10 cellular contexts compared by ENCODE assay signal in the genomic region with DNA sequence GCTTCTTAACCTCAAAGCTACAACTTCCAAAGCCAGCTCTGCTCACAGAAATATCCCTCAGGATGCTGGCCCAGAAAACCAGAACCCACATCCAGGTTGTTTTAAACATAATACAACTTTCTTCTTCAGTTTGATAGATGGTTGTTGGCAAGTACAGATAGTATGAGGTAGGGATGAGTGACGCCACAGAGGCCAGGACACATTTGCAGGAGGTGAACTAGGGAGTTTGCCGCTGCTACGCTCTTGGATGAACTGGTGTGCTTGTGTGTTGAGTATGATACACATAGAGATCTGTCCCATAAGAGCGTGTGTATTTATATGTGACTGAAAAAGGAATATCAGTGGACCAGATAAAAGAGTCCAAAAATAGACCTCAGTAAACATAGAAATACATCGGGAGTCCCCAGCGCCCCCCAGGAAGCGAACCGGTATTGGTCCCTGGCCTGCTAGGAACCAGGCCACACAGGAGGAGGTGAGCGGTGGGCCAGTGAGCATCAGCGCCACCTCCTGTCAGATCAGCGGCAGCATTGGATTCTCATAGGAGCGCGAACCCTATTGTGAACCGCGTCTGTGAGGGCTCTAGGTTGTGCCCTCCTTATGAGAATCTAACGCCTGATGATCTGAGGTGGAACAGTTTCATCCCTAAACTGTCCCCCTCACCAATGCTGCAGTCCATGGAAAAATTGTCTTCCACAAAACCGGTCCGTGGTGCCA.
DNase-seq lines count a peak whose midpoint lies in the region; ATAC-seq and TF ChIP-seq lines count a peak whose summit lies in the region.
"Had no signal": no experiment of that assay in that cellular context is flagged by ENCODE, and none has a peak within 500 bp of the region (broad histone marks: within the 10 kb centered on the region; RNA-seq: fewer than 3 reads in every experiment).

No MANE protein-coding gene starts in this region.

- H3K4me2 ChIP-seq in OCI-LY3 (ENCODE audit: low read length) = no peak overlapping the region

- H3K79me2 ChIP-seq in OCI-LY3 (ENCODE audit: low read length) = no peaks in the 10 kb centered on the region

- peak; percentile 34 for TF ChIP-seq CTCF in OCI-LY3 (IDR thresholded peaks at IDR 0.05; ENCODE audit: low read depth, low read length)
- TF ChIP-seq CTCF in esophagus muscularis mucosa (IDR thresholded peaks at IDR 0.05) = no peak
- TF ChIP-seq CTCF in testis (IDR thresholded peaks at IDR 0.05) = no peak

- H3K27me3 Mint-ChIP-seq in activated naive CD8-positive, alpha-beta T cell treated with anti-CD3 and anti-CD28 coated beads for 36 hours = peaks cover 3% of the 10 kb centered on the region
- no peaks in the 10 kb centered on the region for H3K27me3 Mint-ChIP-seq in activated naive CD8-positive, alpha-beta T cell treated with anti-CD3 and anti-CD28 coated beads, Interleukin-2, amount 50 U/mL, for 24 hours

- no peak for DNase-seq in activated naive CD8-positive, alpha-beta T cell treated with anti-CD3 and anti-CD28 coated beads for 36 hours
- DNase-seq in activated naive CD8-positive, alpha-beta T cell treated with anti-CD3 and anti-CD28 coated beads, Interleukin-2, amount 50 U/mL, for 24 hours = no peak
- DNase-seq in esophagus muscularis mucosa (ENCODE audit: extremely low spot score) = peak; percentile 81
- DNase-seq in testis = peak; percentile 14
- no peak for DNase-seq in dermis blood vessel endothelial cell
- DNase-seq in NCI-H187 (lab: John Stamatoyannopoulos, UW) = no peak
- DNase-seq: GOT3, NCI-H1436 treated with DMSO at 0.1 percent for 48 hours had no signal

- H4K20me1 ChIP-seq in OCI-LY3 (ENCODE audit: insufficient read depth, low read length) = peaks cover 7% of the 10 kb centered on the region; the same call in 1 of the 2 replicates

- WGBS in esophagus muscularis mucosa = 79% methylated on average over 18 of the region's 18 CpGs
- WGBS in testis, 2 donors = 77 to 81% methylated on average over 18 of the region's 18 CpGs

- ATAC-seq in activated naive CD8-positive, alpha-beta T cell treated with anti-CD3 and anti-CD28 coated beads, Interleukin-2, amount 50 U/mL, for 24 hours = no peak
- no peak for ATAC-seq in GM21526 (IDR thresholded peaks at IDR 0.05; ENCODE audit: low FRiP score, unreplicated experiment)

- H3K36me3 Mint-ChIP-seq in activated naive CD8-positive, alpha-beta T cell treated with anti-CD3 and anti-CD28 coated beads for 36 hours = no peaks in the 10 kb centered on the region
- H3K36me3 Mint-ChIP-seq in activated naive CD8-positive, alpha-beta T cell treated with anti-CD3 and anti-CD28 coated beads, Interleukin-2, amount 50 U/mL, for 24 hours (ENCODE audit: low read depth) = no peaks in the 10 kb centered on the region

- no peak overlapping the region for H3K9ac ChIP-seq in OCI-LY3 (ENCODE audit: low read length)

- TF ChIP-seq POLR2A in esophagus muscularis mucosa (IDR thresholded peaks at IDR 0.05; ENCODE audit: low read depth) = no peak
- TF ChIP-seq POLR2A in testis (IDR thresholded peaks at IDR 0.05) = no peak

- peak overlapping the region; percentile 21 for H3K27ac Mint-ChIP-seq in activated naive CD8-positive, alpha-beta T cell treated with anti-CD3 and anti-CD28 coated beads for 36 hours
- H3K27ac Mint-ChIP-seq in activated naive CD8-positive, alpha-beta T cell treated with anti-CD3 and anti-CD28 coated beads, Interleukin-2, amount 50 U/mL, for 24 hours = no peak overlapping the region

- intact Hi-C loops in esophagus muscularis mucosa (cut with DNase I) = loop anchor here (5.0 kb wide), 1 partner anchor 70 kb away; no protein-coding TSS in a partner anchor
- intact Hi-C loops in testis (cut with DNase I; ENCODE audit: low total_unique reads) = loop anchor here (5.0 to 10.0 kb wide), 2 partner anchors 68 to 235 kb away; a partner anchor contains a TSS

- H3K9me3 Mint-ChIP-seq in activated naive CD8-positive, alpha-beta T cell treated with anti-CD3 and anti-CD28 coated beads for 36 hours = no peaks in the 10 kb centered on the region
- H3K9me3 Mint-ChIP-seq in activated naive CD8-positive, alpha-beta T cell treated with anti-CD3 and anti-CD28 coated beads, Interleukin-2, amount 50 U/mL, for 24 hours = no peaks in the 10 kb centered on the region

- peaks cover 3% of the 10 kb centered on the region for H3K4me1 Mint-ChIP-seq in activated naive CD8-positive, alpha-beta T cell treated with anti-CD3 and anti-CD28 coated beads for 36 hours
- H3K4me1 Mint-ChIP-seq in activated naive CD8-positive, alpha-beta T cell treated with anti-CD3 and anti-CD28 coated beads, Interleukin-2, amount 50 U/mL, for 24 hours = no peaks in the 10 kb centered on the region

- H3K4me3 Mint-ChIP-seq in activated naive CD8-positive, alpha-beta T cell treated with anti-CD3 and anti-CD28 coated beads for 36 hours = no peak overlapping the region
- H3K4me3 Mint-ChIP-seq in activated naive CD8-positive, alpha-beta T cell treated with anti-CD3 and anti-CD28 coated beads, Interleukin-2, amount 50 U/mL, for 24 hours = no peak overlapping the region

- H3K9me3 ChIP-seq in OCI-LY3 (ENCODE audit: insufficient read depth, low read length) = no peaks in the 10 kb centered on the region
- no peaks in the 10 kb centered on the region for H3K9me3 ChIP-seq in esophagus muscularis mucosa
- H3K9me3 ChIP-seq in testis = no peaks in the 10 kb centered on the region

- H3K36me3 ChIP-seq in OCI-LY3 (replicated peaks; ENCODE audit: low read depth, low read length) = peaks cover 59% of the 10 kb centered on the region
- peaks cover 2 to 41% (median 12%) of the 10 kb centered on the region in 4 donors for H3K36me3 ChIP-seq in esophagus muscularis mucosa
- no peaks in the 10 kb centered on the region for H3K36me3 ChIP-seq in testis (ENCODE audit: low read depth, missing control alignments)

- H3K4me1 ChIP-seq in OCI-LY3 (ENCODE audit: low read length) = no peaks in the 10 kb centered on the region
- H3K4me1 ChIP-seq in esophagus muscularis mucosa = peaks cover 0 to 8% (median 4%) of the 10 kb centered on the region in 4 donors
- peaks cover 28% of the 10 kb centered on the region for H3K4me1 ChIP-seq in testis

- H3K4me3 ChIP-seq in OCI-LY3 (ENCODE audit: low read length) = no peak overlapping the region
- H3K4me3 ChIP-seq in esophagus muscularis mucosa = no peak overlapping the region
- no peak overlapping the region for H3K4me3 ChIP-seq in testis

- H3K27me3 ChIP-seq in OCI-LY3 (ENCODE audit: low read depth, low read length) = no peaks in the 10 kb centered on the region
- H3K27me3 ChIP-seq in esophagus muscularis mucosa = peaks cover 0 to 12% (median 0%) of the 10 kb centered on the region in 4 donors
- H3K27me3 ChIP-seq in testis = no peaks in the 10 kb centered on the region

- H3K27ac ChIP-seq in OCI-LY3 (ENCODE audit: low read length) (no peak overlapping the region), esophagus muscularis mucosa (replicated peaks in 1 of 4) (no peak overlapping the region), testis (no peak overlapping the region)

- no peak for TF ChIP-seq EP300 in esophagus muscularis mucosa (IDR thresholded peaks at IDR 0.05)

- H2AFZ ChIP-seq in OCI-LY3 (ENCODE audit: low read depth, low read length) = no peak overlapping the region

Comparison
In these comparisons a context has a peak if more than half of its experiments do, and no peak if none do; other contexts are left out.
1. DNase-seq: peak in esophagus muscularis mucosa (single experiment) and testis (single experiment); none in activated naive CD8-positive, alpha-beta T cell treated with anti-CD3 and anti-CD28 coated beads for 36 hours (single experiment), activated naive CD8-positive, alpha-beta T cell treated with anti-CD3 and anti-CD28 coated beads, Interleukin-2, amount 50 U/mL, for 24 hours (single experiment), dermis blood vessel endothelial cell (single experiment) and NCI-H187 (0 of 2).